ENCODE assay signal across 8 cellular contexts in genomic region chr10:110918633-110919348, GRCh38. TPM values are rescaled to one million over a fixed set of nuclear protein-coding genes. Genes with fewer than 3 reads are reported as not detected.
DNase-seq lines count a peak whose midpoint lies in the region; ATAC-seq, FAIRE-seq and TF ChIP-seq lines count a peak whose summit lies in the region.

TSS of gene BBIP1 (minus strand) at chr10:110919180. CDS start at chr10:110918157, 1,023 bp downstream.

- H3K27me3 ChIP-seq in upper lobe of left lung, result no peaks in the 10 kb centered on the region

- peak; percentile 94 for DNase-seq in COLO829 (ENCODE audit: low spot score)
- peak; percentile 71 for DNase-seq in GM19239 (ENCODE audit: insufficient read length, low spot score)
- DNase-seq in NCI-H460 (ENCODE audit: extremely low read depth, low read depth), result peak; percentile 100
- DNase-seq in activated CD8-positive, alpha-beta memory T cell treated with anti-CD3 and anti-CD28 coated beads, Interleukin-2, amount 10 ng/mL, durations not matched to agents 7 days and 5 days, result no peak
- DNase-seq in erythroblast (lab: John Stamatoyannopoulos, UW), result peak; percentile 94 to 96
- no peak for DNase-seq in mucosa of gallbladder (ENCODE audit: low spot score)
- DNase-seq in upper lobe of left lung, result peak in 1 of 2 donors; percentile 98

- H3K9me3 ChIP-seq in upper lobe of left lung, result no peaks in the 10 kb centered on the region

- peak in 1 of 4 donors; percentile 58 for TF ChIP-seq EP300 in upper lobe of left lung (IDR thresholded peaks at IDR 0.05)

- H3K9me3 Mint-ChIP-seq in activated CD8-positive, alpha-beta memory T cell treated with anti-CD3 and anti-CD28 coated beads, Interleukin-2, amount 10 ng/mL, durations not matched to agents 7 days and 5 days (ENCODE audit: low read depth), result no peaks in the 10 kb centered on the region

- no peaks in the 10 kb centered on the region for H3K27me3 Mint-ChIP-seq in activated CD8-positive, alpha-beta memory T cell treated with anti-CD3 and anti-CD28 coated beads, Interleukin-2, amount 10 ng/mL, durations not matched to agents 7 days and 5 days

- TF ChIP-seq POLR2A in erythroblast (IDR thresholded peaks at IDR 0.05; ENCODE audit: low read length) (peak; percentile 89), upper lobe of left lung (IDR thresholded peaks at IDR 0.05) (peak in 3 of 4 donors; percentile 59 to 95 (median 84))

- H3K36me3 Mint-ChIP-seq in activated CD8-positive, alpha-beta memory T cell treated with anti-CD3 and anti-CD28 coated beads, Interleukin-2, amount 10 ng/mL, durations not matched to agents 7 days and 5 days, result peaks cover 7% of the 10 kb centered on the region

- FAIRE-seq in GM19239 (lab: Jason Lieb, UNC), result peak; percentile 99

- whole genome bisulfite sequencing in upper lobe of left lung, 2 donors, result 0 to 1% methylated on average over 19 to 42 of the region's 42 CpGs

- H3K4me1 ChIP-seq in upper lobe of left lung, result peaks cover 18 to 31% (median 23%) of the 10 kb centered on the region in 4 donors

- ATAC-seq in HG03354 (IDR thresholded peaks at IDR 0.05; ENCODE audit: poor library complexity, severe bottlenecking, unreplicated experiment), result peak; percentile 84
- peak; percentile 91 for ATAC-seq in activated CD8-positive, alpha-beta memory T cell treated with anti-CD3 and anti-CD28 coated beads, Interleukin-2, amount 10 ng/mL, durations not matched to agents 7 days and 5 days
- ATAC-seq in upper lobe of left lung (ENCODE audit: low FRiP score in 2 of 2), result peak; percentile 97 to 100

- H3K27ac ChIP-seq in upper lobe of left lung, result peak within 1 kb of the TSS; percentile 98 to 99 (median 99)

- peak within 1 kb of the TSS; percentile 69 to 96 (median 82) for H3K4me3 ChIP-seq in upper lobe of left lung

- H3K4me3 Mint-ChIP-seq in activated CD8-positive, alpha-beta memory T cell treated with anti-CD3 and anti-CD28 coated beads, Interleukin-2, amount 10 ng/mL, durations not matched to agents 7 days and 5 days, result peak within 1 kb of the TSS; percentile 82

- H3K36me3 ChIP-seq in upper lobe of left lung, result no peaks in the 10 kb centered on the region

- peak in 1 of 6 experiments; percentile 28 for TF ChIP-seq CTCF in upper lobe of left lung (IDR thresholded peaks at IDR 0.05)

- peak within 1 kb of the TSS; percentile 99 for H3K27ac Mint-ChIP-seq in activated CD8-positive, alpha-beta memory T cell treated with anti-CD3 and anti-CD28 coated beads, Interleukin-2, amount 10 ng/mL, durations not matched to agents 7 days and 5 days

- CTCF ChIA-PET in activated CD8-positive, alpha-beta memory T cell treated with anti-CD3 and anti-CD28 coated beads, Interleukin-2, amount 10 ng/mL, durations not matched to agents 7 days and 5 days (lab: Charles Lee), result interaction anchor here (0.6 to 3.8 kb wide), 14 partner anchors 8 to 1009 kb away, joined by 3 to 15 read pairs (median 3); no protein-coding TSS in a partner anchor

- H3K4me1 Mint-ChIP-seq in activated CD8-positive, alpha-beta memory T cell treated with anti-CD3 and anti-CD28 coated beads, Interleukin-2, amount 10 ng/mL, durations not matched to agents 7 days and 5 days, result peaks cover 39% of the 10 kb centered on the region

RNA-seq across cellular contexts. Expression of gene BBIP1, which starts in this region (rescaled TPM):
- 95.8 and 110 TPM in 2 replicates for total RNA-seq in NCI-H460 (2014; rRNA removed; shearing (Covaris generic))
- polyA plus RNA-seq in NCI-H460 (2014; cell fraction: nucleus; rRNA removed), result 35.2 and 39.3 TPM in 2 replicates
- total RNA-seq in activated CD8-positive, alpha-beta memory T cell treated with anti-CD3 and anti-CD28 coated beads, Interleukin-2, amount 10 ng/mL, durations not matched to agents 7 days and 5 days, result 10 to 100 TPM; 23.1 to 24.8 TPM
- 23.7 TPM for total RNA-seq in mucosa of gallbladder
- 10 to 100 TPM in 5 of 6 donors, 1 to 10 TPM in 1; 3.4 to 27.4 (median 19.4) TPM for total RNA-seq in upper lobe of left lung

Comparison
In these comparisons a context has a peak if more than half of its experiments do, and no peak if none do; other contexts are left out.
1. DNase-seq: peak in COLO829 (single experiment), GM19239 (single experiment), NCI-H460 (single experiment) and erythroblast (2 of 2); none in activated CD8-positive, alpha-beta memory T cell treated with anti-CD3 and anti-CD28 coated beads, Interleukin-2, amount 10 ng/mL, durations not matched to agents 7 days and 5 days (single experiment) and mucosa of gallbladder (single experiment).
2. Peak in every context shown above with its lines, with median percentiles within 50 percentile points of each other: ATAC-seq.